Comparison of ENCODE assay signal across 8 cellular contexts in the genomic region with DNA sequence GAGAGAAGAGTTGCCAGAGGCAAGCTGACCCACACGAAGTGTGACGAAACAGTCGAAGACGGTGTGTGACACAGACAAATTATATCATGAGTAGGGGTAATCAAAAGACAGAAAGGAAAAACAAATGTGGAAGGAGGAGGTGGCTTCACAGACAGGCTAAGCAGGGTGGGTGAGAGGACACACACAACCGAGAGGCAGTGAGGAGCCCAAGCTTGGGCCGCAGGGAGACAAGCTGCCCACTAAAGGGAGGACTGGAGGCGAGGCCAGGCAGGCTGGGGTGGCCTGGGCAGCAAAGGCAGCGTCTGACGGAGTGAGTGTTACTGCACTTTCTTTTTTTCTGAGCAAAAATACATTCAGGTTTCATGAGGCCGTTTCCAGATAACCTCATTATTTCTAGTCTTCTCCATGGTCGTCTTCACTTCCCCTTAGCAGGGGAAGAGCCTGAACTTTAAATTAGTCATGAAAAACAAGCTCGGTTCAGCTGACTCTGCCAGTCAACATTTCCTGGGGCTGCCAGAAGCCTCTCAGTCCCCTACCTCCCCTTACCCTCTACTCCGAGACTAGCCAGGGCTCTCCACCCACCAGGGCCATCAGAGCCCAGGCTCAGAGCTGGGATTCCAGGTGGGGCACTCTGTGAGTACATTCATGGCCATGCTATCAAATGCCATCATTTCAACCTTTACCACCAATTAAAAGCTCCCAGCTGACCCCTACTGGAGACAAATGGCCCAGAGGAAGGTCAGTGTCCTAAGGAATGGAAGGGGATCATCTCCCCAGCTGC. TPM values are rescaled to one million over a fixed set of nuclear protein-coding genes. Genes with fewer than 3 reads are reported as not detected.
DNase-seq lines count a peak whose midpoint lies in the region; ATAC-seq and TF ChIP-seq lines count a peak whose summit lies in the region.

No MANE protein-coding gene starts in this region.

- peak overlapping the region; percentile 17; the same call in 1 of the 2 replicates for H3K27ac ChIP-seq in RWPE1
- H3K27ac ChIP-seq in uterus: peak overlapping the region; percentile 29 to 77

- peak; percentile 23 for ATAC-seq in Right ventricle myocardium inferior
- no peak for ATAC-seq in HG02588 (IDR thresholded peaks at IDR 0.05; ENCODE audit: unreplicated experiment)

- no peaks in the 10 kb centered on the region for H3K9me3 ChIP-seq in uterus

- no peaks in the 10 kb centered on the region for H3K27me3 ChIP-seq in uterus

- no peak for TF ChIP-seq CTCF in RWPE1 (conservative IDR thresholded peaks at IDR 0.05; ENCODE audit: low read depth)
- TF ChIP-seq CTCF in uterus (IDR thresholded peaks at IDR 0.05): peak in 1 of 4 experiments; percentile 12

- CTCF ChIA-PET in RWPE1 (lab: Yijun Ruan, JAX): interaction anchor here (0.6 kb wide), 1 partner anchor 294 kb away, joined by 3 read pairs; no protein-coding TSS in a partner anchor

- POLR2A ChIA-PET in RWPE1 (lab: Yijun Ruan, JAX; ENCODE audit: low non-redundant PET): no interaction called here

- no peaks in the 10 kb centered on the region for H3K36me3 ChIP-seq in uterus

- no peak for TF ChIP-seq POLR2A in uterus (IDR thresholded peaks at IDR 0.05)

- H3K4me1 ChIP-seq in uterus: no peaks in the 10 kb centered on the region

- intact Hi-C loops in Right ventricle myocardium inferior (cut with DNase I): no loop called here
- intact Hi-C loops in cardiac septum (cut with DNase I): loop anchor here (10.0 kb wide), 1 partner anchor 305 kb away; no protein-coding TSS in a partner anchor
- intact Hi-C loops in uterus (cut with DNase I; ENCODE audit: low total_unique reads): no loop called here

- no peak overlapping the region for H3K4me3 ChIP-seq in uterus

- DNase-seq in Right ventricle myocardium inferior (ENCODE audit: missing footprints) (no peak), cardiac septum (ENCODE audit: low spot score) (no peak), RWPE1 (ENCODE audit: low spot score) (no peak), islet precursor cell (peak; percentile 38), uterus (no peak), EL (no peak)
- no peak for DNase-seq in activated T-cell treated with anti-CD3 and anti-CD28 coated beads, Interleukin-2, amount 50 U/mL, for 48 hours

RNA-seq across cellular contexts. Expression of gene ZFP36L2, which starts 13.8 kb away (rescaled TPM):
- total RNA-seq in Right ventricle myocardium inferior (51.1 TPM), cardiac septum (41.4 TPM), uterus (100 to 1,000 TPM in 1 of 4 donors, 10 to 100 TPM in 3; 18.2 to 209 (median 67.2) TPM)
